In genomic region chr17:82274134-82275020, GRCh38 we compare ENCODE assay signal across 8 cellular contexts. TPM values are rescaled to one million over a fixed set of nuclear protein-coding genes. Genes with fewer than 3 reads are reported as not detected.
A peak's percentile ranks its signal among the peaks of the same experiment; 100 is the strongest.
DNase-seq lines count a peak whose midpoint lies in the region; ATAC-seq and TF ChIP-seq lines count a peak whose summit lies in the region.

No MANE protein-coding gene starts in this region.

- peaks cover 5% of the 10 kb centered on the region for H3K27me3 Mint-ChIP-seq in activated CD8-positive, alpha-beta T cell treated with anti-CD3 and anti-CD28 coated beads, Interleukin-2, amount 10 ng/mL, durations not matched to agents 7 days and 5 days (ENCODE audit: low read depth)
- H3K27me3 Mint-ChIP-seq in stimulated activated naive B cell treated with anti-CD40 and anti-IgM and Interleukin-4, amounts not matched to agents 10 μg/mL and 1 μg/mL and 100 μg/mL, for 72 hours: peaks cover 0 to 3% of the 10 kb centered on the region in 2 donors

- H3K36me3 ChIP-seq in iPS-20b (ENCODE audit: insufficient read depth, low read depth, low read length): peaks cover 26% of the 10 kb centered on the region

- peaks cover 32% of the 10 kb centered on the region for H3K4me1 Mint-ChIP-seq in activated CD8-positive, alpha-beta T cell treated with anti-CD3 and anti-CD28 coated beads, Interleukin-2, amount 10 ng/mL, durations not matched to agents 7 days and 5 days (ENCODE audit: low read depth)
- peaks cover 25 to 39% of the 10 kb centered on the region in 2 donors for H3K4me1 Mint-ChIP-seq in stimulated activated naive B cell treated with anti-CD40 and anti-IgM and Interleukin-4, amounts not matched to agents 10 μg/mL and 1 μg/mL and 100 μg/mL, for 72 hours

- H3K4me3 Mint-ChIP-seq in activated CD8-positive, alpha-beta T cell treated with anti-CD3 and anti-CD28 coated beads, Interleukin-2, amount 10 ng/mL, durations not matched to agents 7 days and 5 days: peak overlapping the region; percentile 86
- peak overlapping the region; percentile 92 to 94 for H3K4me3 Mint-ChIP-seq in stimulated activated naive B cell treated with anti-CD40 and anti-IgM and Interleukin-4, amounts not matched to agents 10 μg/mL and 1 μg/mL and 100 μg/mL, for 72 hours

- H3K4me3 ChIP-seq in HL-60 (replicated peaks; ENCODE audit: insufficient read depth, low read length) (no peak overlapping the region), iPS-20b (ENCODE audit: low read length) (peak overlapping the region; percentile 68; the same call in 1 of the 2 replicates)

- DNase-seq in HL-60 (ENCODE audit: low read depth in 1 of 2, low spot score in 1 of 2) (no peak), inferior parietal cortex (ENCODE audit: extremely low spot score) (no peak), iPS-NIHi7 (ENCODE audit: extremely low spot score) (no peak)
- DNase-seq in activated CD8-positive, alpha-beta T cell treated with anti-CD3 and anti-CD28 coated beads, Interleukin-2, amount 10 ng/mL, durations not matched to agents 7 days and 5 days: no peak
- DNase-seq in stimulated activated naive B cell treated with anti-CD40 and anti-IgM and Interleukin-4, amounts not matched to agents 10 μg/mL and 1 μg/mL and 100 μg/mL, for 72 hours: no peak

- H3K27ac Mint-ChIP-seq in activated CD8-positive, alpha-beta T cell treated with anti-CD3 and anti-CD28 coated beads, Interleukin-2, amount 10 ng/mL, durations not matched to agents 7 days and 5 days: peak overlapping the region; percentile 99
- H3K27ac Mint-ChIP-seq in stimulated activated naive B cell treated with anti-CD40 and anti-IgM and Interleukin-4, amounts not matched to agents 10 μg/mL and 1 μg/mL and 100 μg/mL, for 72 hours: peak overlapping the region; percentile 52

- H3K4me1 ChIP-seq in iPS-20b (ENCODE audit: insufficient read depth, low read length): peaks cover 18% of the 10 kb centered on the region

- H3K9ac ChIP-seq in iPS-20b (ENCODE audit: low read depth, low read length): peak overlapping the region; percentile 60; the same call in 1 of the 2 replicates

- TF ChIP-seq CTCF in HL-60 (IDR thresholded peaks at IDR 0.05; ENCODE audit: insufficient read depth, low read length): no peak

- H3K27ac ChIP-seq in HL-60 (replicated peaks) (peak overlapping the region; percentile 99), iPS-20b (ENCODE audit: low read length) (no peak overlapping the region)

- no peak for ATAC-seq in activated CD8-positive, alpha-beta T cell treated with anti-CD3 and anti-CD28 coated beads, Interleukin-2, amount 10 ng/mL, durations not matched to agents 7 days and 5 days
- ATAC-seq in stimulated activated naive B cell treated with anti-CD40 and anti-IgM and Interleukin-4, amounts not matched to agents 10 μg/mL and 1 μg/mL and 100 μg/mL, for 72 hours (replicated peaks): no peak
- no peak for ATAC-seq in HG03521 (IDR thresholded peaks at IDR 0.05; ENCODE audit: unreplicated experiment)
- no peak for ATAC-seq in HG02642 (IDR thresholded peaks at IDR 0.05; ENCODE audit: poor library complexity, unreplicated experiment)

- H3K9me3 Mint-ChIP-seq in activated CD8-positive, alpha-beta T cell treated with anti-CD3 and anti-CD28 coated beads, Interleukin-2, amount 10 ng/mL, durations not matched to agents 7 days and 5 days (ENCODE audit: insufficient read depth): no peaks in the 10 kb centered on the region
- H3K9me3 Mint-ChIP-seq in stimulated activated naive B cell treated with anti-CD40 and anti-IgM and Interleukin-4, amounts not matched to agents 10 μg/mL and 1 μg/mL and 100 μg/mL, for 72 hours: no peaks in the 10 kb centered on the region

- H3K9me3 ChIP-seq in iPS-20b (ENCODE audit: insufficient read depth, low read depth, low read length): no peaks in the 10 kb centered on the region

- peaks cover 30% of the 10 kb centered on the region for H3K36me3 Mint-ChIP-seq in activated CD8-positive, alpha-beta T cell treated with anti-CD3 and anti-CD28 coated beads, Interleukin-2, amount 10 ng/mL, durations not matched to agents 7 days and 5 days (ENCODE audit: low read depth)
- peaks cover 14 to 19% of the 10 kb centered on the region in 2 donors for H3K36me3 Mint-ChIP-seq in stimulated activated naive B cell treated with anti-CD40 and anti-IgM and Interleukin-4, amounts not matched to agents 10 μg/mL and 1 μg/mL and 100 μg/mL, for 72 hours

- CTCF ChIA-PET in activated CD8-positive, alpha-beta T cell treated with anti-CD3 and anti-CD28 coated beads, Interleukin-2, amount 10 ng/mL, durations not matched to agents 7 days and 5 days (lab: Charles Lee): interaction anchor here (1.0 to 2.2 kb wide), 5 partner anchors 18 to 47 kb away, joined by 3 to 8 read pairs (median 3); no protein-coding TSS in a partner anchor

- POLR2A ChIA-PET in activated CD8-positive, alpha-beta T cell treated with anti-CD3 and anti-CD28 coated beads, Interleukin-2, amount 10 ng/mL, durations not matched to agents 7 days and 5 days (lab: Charles Lee): interaction anchor here (0.9 to 3.3 kb wide), 7 partner anchors 9 to 45 kb away, joined by 3 to 26 read pairs (median 4); partner anchors contain the start of gene CD7

- H3K27me3 ChIP-seq in HL-60 (ENCODE audit: insufficient read depth, poor library complexity, severe bottlenecking): no peaks in the 10 kb centered on the region
- peaks cover 12% of the 10 kb centered on the region; the same call in 1 of the 2 replicates for H3K27me3 ChIP-seq in iPS-20b (ENCODE audit: insufficient read depth, low read length)

RNA-seq across cellular contexts. Expression of gene CSNK1D, which starts 0.9 kb away (rescaled TPM):
- 100 to 1,000 TPM in 1 of 2 experiments, 10 to 100 TPM in 1; 99.5 to 111 TPM for total RNA-seq in activated CD8-positive, alpha-beta T cell treated with anti-CD3 and anti-CD28 coated beads, Interleukin-2, amount 10 ng/mL, durations not matched to agents 7 days and 5 days

RNA-seq across cellular contexts. Expression of gene CD7, which starts 43.0 kb away (rescaled TPM):
- total RNA-seq in activated CD8-positive, alpha-beta T cell treated with anti-CD3 and anti-CD28 coated beads, Interleukin-2, amount 10 ng/mL, durations not matched to agents 7 days and 5 days: 100 to 1,000 TPM; 334 to 355 TPM

RNA-seq across cellular contexts. Expression of gene SLC16A3, which starts 45.5 kb away (rescaled TPM):
- total RNA-seq in activated CD8-positive, alpha-beta T cell treated with anti-CD3 and anti-CD28 coated beads, Interleukin-2, amount 10 ng/mL, durations not matched to agents 7 days and 5 days: 100 to 1,000 TPM; 257 to 264 TPM

RNA-seq across cellular contexts. Expression of gene SECTM1, which starts 59.2 kb away (rescaled TPM):
- under 1 TPM; 0.92 to 0.94 TPM for total RNA-seq in activated CD8-positive, alpha-beta T cell treated with anti-CD3 and anti-CD28 coated beads, Interleukin-2, amount 10 ng/mL, durations not matched to agents 7 days and 5 days
